Comparison of ENCODE assay signal across 1 cellular context in the genomic region with DNA sequence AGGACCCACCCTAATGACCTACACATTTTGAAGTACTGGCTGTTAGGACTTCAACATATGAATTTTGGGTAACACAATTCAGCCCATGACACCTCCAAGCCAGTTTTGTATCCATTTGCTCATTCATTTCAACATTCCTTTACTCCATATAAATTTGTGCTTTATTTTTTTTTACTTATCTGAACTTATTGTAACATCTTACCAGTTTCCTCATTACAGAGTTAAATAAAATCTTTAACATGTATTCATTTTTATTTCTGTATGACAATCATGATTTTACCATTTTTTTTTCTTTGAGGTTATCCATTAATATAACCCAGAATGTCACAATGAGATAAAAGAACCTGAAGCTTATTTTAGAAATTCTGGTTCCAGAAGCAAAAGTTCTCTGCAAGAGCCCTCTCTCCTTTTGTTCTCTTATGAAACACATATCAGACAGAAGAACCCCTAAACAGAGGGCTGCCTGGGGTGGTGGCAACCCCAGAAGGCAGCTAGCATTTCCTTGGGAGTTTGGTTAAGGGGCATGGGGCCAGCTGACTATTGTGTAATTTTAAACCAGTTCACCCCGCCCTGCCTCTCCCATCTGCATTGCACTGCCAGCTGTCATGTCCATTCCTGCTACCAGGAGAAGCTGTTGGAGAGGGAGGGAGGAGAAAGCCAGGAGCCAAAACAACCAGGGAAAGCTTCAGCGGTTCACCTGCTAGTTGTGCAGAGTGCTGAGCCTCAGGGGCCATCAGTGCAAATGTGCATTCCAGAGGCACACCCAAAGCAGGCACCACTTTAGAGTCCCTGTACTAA.
TF ChIP-seq lines count a peak whose summit lies in the region.

No MANE protein-coding gene starts in this region.

TF ChIP-seq in GM23338, 12 proteins besides CTCF, POLR2A, EP300 and RAD21 (continued from another document):
- TF ChIP-seq, protein P1, sequence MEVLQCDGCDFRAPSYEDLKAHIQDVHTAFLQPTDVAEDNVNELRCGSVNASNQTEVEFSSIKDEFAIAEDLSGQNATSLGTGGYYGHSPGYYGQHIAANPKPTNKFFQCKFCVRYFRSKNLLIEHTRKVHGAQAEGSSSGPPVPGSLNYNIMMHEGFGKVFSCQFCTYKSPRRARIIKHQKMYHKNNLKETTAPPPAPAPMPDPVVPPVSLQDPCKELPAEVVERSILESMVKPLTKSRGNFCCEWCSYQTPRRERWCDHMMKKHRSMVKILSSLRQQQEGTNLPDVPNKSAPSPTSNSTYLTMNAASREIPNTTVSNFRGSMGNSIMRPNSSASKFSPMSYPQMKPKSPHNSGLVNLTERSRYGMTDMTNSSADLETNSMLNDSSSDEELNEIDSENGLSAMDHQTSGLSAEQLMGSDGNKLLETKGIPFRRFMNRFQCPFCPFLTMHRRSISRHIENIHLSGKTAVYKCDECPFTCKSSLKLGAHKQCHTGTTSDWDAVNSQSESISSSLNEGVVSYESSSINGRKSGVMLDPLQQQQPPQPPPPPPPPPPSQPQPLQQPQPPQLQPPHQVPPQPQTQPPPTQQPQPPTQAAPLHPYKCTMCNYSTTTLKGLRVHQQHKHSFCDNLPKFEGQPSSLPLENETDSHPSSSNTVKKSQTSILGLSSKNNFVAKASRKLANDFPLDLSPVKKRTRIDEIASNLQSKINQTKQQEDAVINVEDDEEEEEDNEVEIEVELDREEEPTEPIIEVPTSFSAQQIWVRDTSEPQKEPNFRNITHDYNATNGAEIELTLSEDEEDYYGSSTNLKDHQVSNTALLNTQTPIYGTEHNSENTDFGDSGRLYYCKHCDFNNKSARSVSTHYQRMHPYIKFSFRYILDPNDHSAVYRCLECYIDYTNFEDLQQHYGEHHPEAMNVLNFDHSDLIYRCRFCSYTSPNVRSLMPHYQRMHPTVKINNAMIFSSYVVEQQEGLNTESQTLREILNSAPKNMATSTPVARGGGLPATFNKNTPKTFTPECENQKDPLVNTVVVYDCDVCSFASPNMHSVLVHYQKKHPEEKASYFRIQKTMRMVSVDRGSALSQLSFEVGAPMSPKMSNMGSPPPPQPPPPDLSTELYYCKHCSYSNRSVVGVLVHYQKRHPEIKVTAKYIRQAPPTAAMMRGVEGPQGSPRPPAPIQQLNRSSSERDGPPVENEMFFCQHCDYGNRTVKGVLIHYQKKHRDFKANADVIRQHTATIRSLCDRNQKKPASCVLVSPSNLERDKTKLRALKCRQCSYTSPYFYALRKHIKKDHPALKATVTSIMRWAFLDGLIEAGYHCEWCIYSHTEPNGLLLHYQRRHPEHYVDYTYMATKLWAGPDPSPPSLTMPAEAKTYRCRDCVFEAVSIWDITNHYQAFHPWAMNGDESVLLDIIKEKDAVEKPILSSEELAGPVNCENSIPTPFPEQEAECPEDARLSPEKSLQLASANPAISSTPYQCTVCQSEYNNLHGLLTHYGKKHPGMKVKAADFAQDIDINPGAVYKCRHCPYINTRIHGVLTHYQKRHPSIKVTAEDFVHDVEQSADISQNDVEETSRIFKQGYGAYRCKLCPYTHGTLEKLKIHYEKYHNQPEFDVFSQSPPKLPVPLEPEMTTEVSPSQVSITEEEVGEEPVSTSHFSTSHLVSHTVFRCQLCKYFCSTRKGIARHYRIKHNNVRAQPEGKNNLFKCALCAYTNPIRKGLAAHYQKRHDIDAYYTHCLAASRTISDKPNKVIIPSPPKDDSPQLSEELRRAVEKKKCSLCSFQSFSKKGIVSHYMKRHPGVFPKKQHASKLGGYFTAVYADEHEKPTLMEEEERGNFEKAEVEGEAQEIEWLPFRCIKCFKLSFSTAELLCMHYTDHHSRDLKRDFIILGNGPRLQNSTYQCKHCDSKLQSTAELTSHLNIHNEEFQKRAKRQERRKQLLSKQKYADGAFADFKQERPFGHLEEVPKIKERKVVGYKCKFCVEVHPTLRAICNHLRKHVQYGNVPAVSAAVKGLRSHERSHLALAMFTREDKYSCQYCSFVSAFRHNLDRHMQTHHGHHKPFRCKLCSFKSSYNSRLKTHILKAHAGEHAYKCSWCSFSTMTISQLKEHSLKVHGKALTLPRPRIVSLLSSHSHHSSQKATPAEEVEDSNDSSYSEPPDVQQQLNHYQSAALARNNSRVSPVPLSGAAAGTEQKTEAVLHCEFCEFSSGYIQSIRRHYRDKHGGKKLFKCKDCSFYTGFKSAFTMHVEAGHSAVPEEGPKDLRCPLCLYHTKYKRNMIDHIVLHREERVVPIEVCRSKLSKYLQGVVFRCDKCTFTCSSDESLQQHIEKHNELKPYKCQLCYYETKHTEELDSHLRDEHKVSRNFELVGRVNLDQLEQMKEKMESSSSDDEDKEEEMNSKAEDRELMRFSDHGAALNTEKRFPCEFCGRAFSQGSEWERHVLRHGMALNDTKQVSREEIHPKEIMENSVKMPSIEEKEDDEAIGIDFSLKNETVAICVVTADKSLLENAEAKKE (CRISPR knock-in tag; IDR thresholded peaks at IDR 0.05) = no peak
- TF ChIP-seq POLR2AphosphoS5 (IDR thresholded peaks at IDR 0.05; ENCODE audit: low read depth) = no peak
- TF ChIP-seq, protein P2, sequence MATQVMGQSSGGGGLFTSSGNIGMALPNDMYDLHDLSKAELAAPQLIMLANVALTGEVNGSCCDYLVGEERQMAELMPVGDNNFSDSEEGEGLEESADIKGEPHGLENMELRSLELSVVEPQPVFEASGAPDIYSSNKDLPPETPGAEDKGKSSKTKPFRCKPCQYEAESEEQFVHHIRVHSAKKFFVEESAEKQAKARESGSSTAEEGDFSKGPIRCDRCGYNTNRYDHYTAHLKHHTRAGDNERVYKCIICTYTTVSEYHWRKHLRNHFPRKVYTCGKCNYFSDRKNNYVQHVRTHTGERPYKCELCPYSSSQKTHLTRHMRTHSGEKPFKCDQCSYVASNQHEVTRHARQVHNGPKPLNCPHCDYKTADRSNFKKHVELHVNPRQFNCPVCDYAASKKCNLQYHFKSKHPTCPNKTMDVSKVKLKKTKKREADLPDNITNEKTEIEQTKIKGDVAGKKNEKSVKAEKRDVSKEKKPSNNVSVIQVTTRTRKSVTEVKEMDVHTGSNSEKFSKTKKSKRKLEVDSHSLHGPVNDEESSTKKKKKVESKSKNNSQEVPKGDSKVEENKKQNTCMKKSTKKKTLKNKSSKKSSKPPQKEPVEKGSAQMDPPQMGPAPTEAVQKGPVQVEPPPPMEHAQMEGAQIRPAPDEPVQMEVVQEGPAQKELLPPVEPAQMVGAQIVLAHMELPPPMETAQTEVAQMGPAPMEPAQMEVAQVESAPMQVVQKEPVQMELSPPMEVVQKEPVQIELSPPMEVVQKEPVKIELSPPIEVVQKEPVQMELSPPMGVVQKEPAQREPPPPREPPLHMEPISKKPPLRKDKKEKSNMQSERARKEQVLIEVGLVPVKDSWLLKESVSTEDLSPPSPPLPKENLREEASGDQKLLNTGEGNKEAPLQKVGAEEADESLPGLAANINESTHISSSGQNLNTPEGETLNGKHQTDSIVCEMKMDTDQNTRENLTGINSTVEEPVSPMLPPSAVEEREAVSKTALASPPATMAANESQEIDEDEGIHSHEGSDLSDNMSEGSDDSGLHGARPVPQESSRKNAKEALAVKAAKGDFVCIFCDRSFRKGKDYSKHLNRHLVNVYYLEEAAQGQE (IDR thresholded peaks at IDR 0.05; ENCODE audit: unreplicated experiment) = no peak
- no peak for TF ChIP-seq EZH2 (IDR thresholded peaks at IDR 0.05; ENCODE audit: low read depth, unreplicated experiment)
- no peak for TF ChIP-seq EZH2phosphoT487 (IDR thresholded peaks at IDR 0.05; ENCODE audit: unreplicated experiment)
- no peak for TF ChIP-seq CREB1 (CRISPR knock-in tag; IDR thresholded peaks at IDR 0.05; ENCODE audit: low read depth)
- TF ChIP-seq, protein P3, sequence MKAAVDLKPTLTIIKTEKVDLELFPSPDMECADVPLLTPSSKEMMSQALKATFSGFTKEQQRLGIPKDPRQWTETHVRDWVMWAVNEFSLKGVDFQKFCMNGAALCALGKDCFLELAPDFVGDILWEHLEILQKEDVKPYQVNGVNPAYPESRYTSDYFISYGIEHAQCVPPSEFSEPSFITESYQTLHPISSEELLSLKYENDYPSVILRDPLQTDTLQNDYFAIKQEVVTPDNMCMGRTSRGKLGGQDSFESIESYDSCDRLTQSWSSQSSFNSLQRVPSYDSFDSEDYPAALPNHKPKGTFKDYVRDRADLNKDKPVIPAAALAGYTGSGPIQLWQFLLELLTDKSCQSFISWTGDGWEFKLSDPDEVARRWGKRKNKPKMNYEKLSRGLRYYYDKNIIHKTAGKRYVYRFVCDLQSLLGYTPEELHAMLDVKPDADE (IDR thresholded peaks at IDR 0.05) = no peak
- no peak for TF ChIP-seq JUNB (IDR thresholded peaks at IDR 0.05; ENCODE audit: unreplicated experiment)
- no peak for TF ChIP-seq ZNF331 (CRISPR knock-in tag; IDR thresholded peaks at IDR 0.05; ENCODE audit: low read depth)
- TF ChIP-seq ZNF114 (CRISPR knock-in tag; IDR thresholded peaks at IDR 0.05) = no peak
